25 cellular contexts compared by ENCODE assay signal in the genomic region with DNA sequence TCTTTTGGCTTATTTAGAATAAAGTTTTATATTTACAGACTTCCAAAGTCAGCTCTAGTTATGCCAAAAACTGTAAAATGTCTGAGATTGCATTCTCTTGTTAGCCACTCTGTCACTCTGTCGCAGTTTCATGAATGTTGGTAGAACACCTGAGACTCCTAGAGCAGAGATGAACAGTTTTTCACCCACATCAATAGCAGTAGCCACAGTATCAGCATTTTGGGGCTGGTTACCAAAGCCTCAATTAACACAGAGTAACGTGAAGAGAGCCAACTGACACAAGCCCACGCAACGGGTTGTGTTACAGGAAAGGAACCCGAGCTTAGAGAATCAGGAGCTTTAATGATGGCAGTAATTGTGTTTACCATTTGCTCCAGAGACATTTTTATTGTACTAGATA.
"Had no signal": no experiment of that assay in that cellular context is flagged by ENCODE, and none has a peak within 500 bp of the region (broad histone marks: within the 10 kb centered on the region; RNA-seq: fewer than 3 reads in every experiment).

No MANE protein-coding gene starts in this region.

- H3K27me3 ChIP-seq: colonic mucosa, gastrocnemius medialis, ovary, right lobe of liver, tibial nerve, upper lobe of left lung had no signal

- ATAC-seq: esophagus mucosa; gastrocnemius medialis; left colon; left ventricle myocardium superior; lower lobe of right lung; naive thymus-derived CD8-positive, alpha-beta T cell; right lobe of liver; stimulated activated naive B cell treated with anti-CD40 and anti-IgM and Interleukin-4, amounts not matched to agents 10 μg/mL and 1 μg/mL and 100 μg/mL, for 72 hours had no signal

- H3K27ac ChIP-seq: colonic mucosa, epithelial cell of prostate, gastrocnemius medialis, lower lobe of right lung, ovary, right lobe of liver, thoracic aorta, tibial nerve, upper lobe of left lung had no signal

- DNase-seq: colonic mucosa; effector CD8-positive, alpha-beta T cell; endodermal cell; foreskin fibroblast; gastrocnemius medialis; head of caudate nucleus; hippocampal formation; left colon; left ventricle myocardium superior; lower lobe of right lung; naive thymus-derived CD8-positive, alpha-beta T cell; occipital lobe; ovary; posterior cingulate gyrus; retina; right lobe of liver; small intestine; stimulated activated CD4-positive, alpha-beta T cell treated with anti-CD3 and anti-CD28 coated beads, Interleukin-15, amount 100 ng/mL, for 24 hours; stimulated activated CD4-positive, alpha-beta T cell treated with anti-CD3 and anti-CD28 coated beads, Interleukin-2, amount 100 ng/mL, for 48 hours; stimulated activated naive B cell treated with anti-CD40 and anti-IgM and Interleukin-4, amounts not matched to agents 10 μg/mL and 1 μg/mL and 100 μg/mL, for 72 hours; upper lobe of left lung had no signal

- H3K4me3 ChIP-seq: colonic mucosa, gastrocnemius medialis, lower lobe of right lung, ovary, right lobe of liver, thoracic aorta, tibial nerve, upper lobe of left lung had no signal

- H3K4me1 ChIP-seq: colonic mucosa, gastrocnemius medialis, lower lobe of right lung, right lobe of liver, tibial nerve, upper lobe of left lung had no signal

- H3K9me3 ChIP-seq: colonic mucosa, gastrocnemius medialis, lower lobe of right lung, ovary, right lobe of liver, thoracic aorta, tibial nerve, upper lobe of left lung had no signal
